Comparison of ENCODE assay signal across 3 cellular contexts in the genomic region with DNA sequence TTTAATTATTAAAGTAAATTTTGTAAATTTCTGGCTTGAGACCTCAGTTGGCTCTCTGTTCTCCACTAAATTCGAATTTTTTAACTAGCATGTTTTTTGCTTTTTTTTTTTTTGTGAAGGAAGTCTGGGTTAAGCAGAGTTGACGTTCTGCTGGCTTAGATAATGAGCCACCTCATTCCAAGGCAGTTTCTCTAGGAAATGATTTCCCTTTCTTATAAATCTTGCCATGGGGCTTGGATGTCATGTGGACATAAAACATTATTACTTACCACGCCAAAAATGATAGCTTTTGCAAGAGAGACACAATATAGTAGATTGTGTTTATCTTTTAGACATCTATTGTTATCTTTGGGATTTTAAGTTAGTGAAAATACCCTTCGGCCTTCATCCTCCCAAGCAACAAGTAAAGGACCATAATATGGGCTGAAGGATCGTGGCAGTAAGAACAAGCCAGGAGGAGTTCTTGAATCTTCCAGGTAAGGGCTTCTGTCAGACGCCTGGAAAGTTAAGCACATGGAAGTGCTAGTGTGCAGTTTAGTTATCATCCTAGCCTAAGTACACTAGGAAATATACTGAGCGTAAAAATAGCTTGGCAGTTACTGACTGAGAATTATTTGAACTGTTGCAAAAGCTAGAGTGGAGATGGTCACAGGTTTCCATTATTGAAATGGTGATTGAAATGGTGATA.
TF ChIP-seq lines count a peak whose summit lies in the region.

No MANE protein-coding gene starts in this region.

TF ChIP-seq in HCT116, 20 proteins besides CTCF, POLR2A, EP300 and RAD21:
- TF ChIP-seq CEBPB (IDR thresholded peaks at IDR 0.05; ENCODE audit: low read depth), result no peak
- TF ChIP-seq EGR1 (IDR thresholded peaks at IDR 0.05; ENCODE audit: low read depth), result no peak
- TF ChIP-seq, protein P1, sequence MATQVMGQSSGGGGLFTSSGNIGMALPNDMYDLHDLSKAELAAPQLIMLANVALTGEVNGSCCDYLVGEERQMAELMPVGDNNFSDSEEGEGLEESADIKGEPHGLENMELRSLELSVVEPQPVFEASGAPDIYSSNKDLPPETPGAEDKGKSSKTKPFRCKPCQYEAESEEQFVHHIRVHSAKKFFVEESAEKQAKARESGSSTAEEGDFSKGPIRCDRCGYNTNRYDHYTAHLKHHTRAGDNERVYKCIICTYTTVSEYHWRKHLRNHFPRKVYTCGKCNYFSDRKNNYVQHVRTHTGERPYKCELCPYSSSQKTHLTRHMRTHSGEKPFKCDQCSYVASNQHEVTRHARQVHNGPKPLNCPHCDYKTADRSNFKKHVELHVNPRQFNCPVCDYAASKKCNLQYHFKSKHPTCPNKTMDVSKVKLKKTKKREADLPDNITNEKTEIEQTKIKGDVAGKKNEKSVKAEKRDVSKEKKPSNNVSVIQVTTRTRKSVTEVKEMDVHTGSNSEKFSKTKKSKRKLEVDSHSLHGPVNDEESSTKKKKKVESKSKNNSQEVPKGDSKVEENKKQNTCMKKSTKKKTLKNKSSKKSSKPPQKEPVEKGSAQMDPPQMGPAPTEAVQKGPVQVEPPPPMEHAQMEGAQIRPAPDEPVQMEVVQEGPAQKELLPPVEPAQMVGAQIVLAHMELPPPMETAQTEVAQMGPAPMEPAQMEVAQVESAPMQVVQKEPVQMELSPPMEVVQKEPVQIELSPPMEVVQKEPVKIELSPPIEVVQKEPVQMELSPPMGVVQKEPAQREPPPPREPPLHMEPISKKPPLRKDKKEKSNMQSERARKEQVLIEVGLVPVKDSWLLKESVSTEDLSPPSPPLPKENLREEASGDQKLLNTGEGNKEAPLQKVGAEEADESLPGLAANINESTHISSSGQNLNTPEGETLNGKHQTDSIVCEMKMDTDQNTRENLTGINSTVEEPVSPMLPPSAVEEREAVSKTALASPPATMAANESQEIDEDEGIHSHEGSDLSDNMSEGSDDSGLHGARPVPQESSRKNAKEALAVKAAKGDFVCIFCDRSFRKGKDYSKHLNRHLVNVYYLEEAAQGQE (IDR thresholded peaks at IDR 0.05; ENCODE audit: low read depth), result no peak
- no peak for TF ChIP-seq EZH2phosphoT487 (IDR thresholded peaks at IDR 0.05; ENCODE audit: borderline replicate concordance)
- TF ChIP-seq, protein P2, sequence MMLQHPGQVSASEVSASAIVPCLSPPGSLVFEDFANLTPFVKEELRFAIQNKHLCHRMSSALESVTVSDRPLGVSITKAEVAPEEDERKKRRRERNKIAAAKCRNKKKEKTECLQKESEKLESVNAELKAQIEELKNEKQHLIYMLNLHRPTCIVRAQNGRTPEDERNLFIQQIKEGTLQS (IDR thresholded peaks at IDR 0.05), result no peak
- TF ChIP-seq, protein P3, sequence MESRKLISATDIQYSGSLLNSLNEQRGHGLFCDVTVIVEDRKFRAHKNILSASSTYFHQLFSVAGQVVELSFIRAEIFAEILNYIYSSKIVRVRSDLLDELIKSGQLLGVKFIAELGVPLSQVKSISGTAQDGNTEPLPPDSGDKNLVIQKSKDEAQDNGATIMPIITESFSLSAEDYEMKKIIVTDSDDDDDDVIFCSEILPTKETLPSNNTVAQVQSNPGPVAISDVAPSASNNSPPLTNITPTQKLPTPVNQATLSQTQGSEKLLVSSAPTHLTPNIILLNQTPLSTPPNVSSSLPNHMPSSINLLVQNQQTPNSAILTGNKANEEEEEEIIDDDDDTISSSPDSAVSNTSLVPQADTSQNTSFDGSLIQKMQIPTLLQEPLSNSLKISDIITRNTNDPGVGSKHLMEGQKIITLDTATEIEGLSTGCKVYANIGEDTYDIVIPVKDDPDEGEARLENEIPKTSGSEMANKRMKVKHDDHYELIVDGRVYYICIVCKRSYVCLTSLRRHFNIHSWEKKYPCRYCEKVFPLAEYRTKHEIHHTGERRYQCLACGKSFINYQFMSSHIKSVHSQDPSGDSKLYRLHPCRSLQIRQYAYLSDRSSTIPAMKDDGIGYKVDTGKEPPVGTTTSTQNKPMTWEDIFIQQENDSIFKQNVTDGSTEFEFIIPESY (IDR thresholded peaks at IDR 0.05; ENCODE audit: extremely low read depth, insufficient replicate concordance, low read length), result no peak
- TF ChIP-seq ELF1 (IDR thresholded peaks at IDR 0.05; ENCODE audit: borderline replicate concordance, low read depth), result no peak
- no peak for TF ChIP-seq ZNF274 (IDR thresholded peaks at IDR 0.05; ENCODE audit: low read depth, low read length)
- no peak for TF ChIP-seq SRF (IDR thresholded peaks at IDR 0.05; ENCODE audit: low read depth)
- no peak for TF ChIP-seq POLR2AphosphoS5 (IDR thresholded peaks at IDR 0.05; ENCODE audit: low read depth, low read length)
- TF ChIP-seq EZH2 (IDR thresholded peaks at IDR 0.05), result no peak
- no peak for TF ChIP-seq CBX3 (IDR thresholded peaks at IDR 0.05; ENCODE audit: low read depth)

TF ChIP-seq in SK-N-SH, 30 proteins besides CTCF, POLR2A, EP300 and RAD21 (continues in another document):
- TF ChIP-seq FOSL2 (IDR thresholded peaks at IDR 0.05; ENCODE audit: borderline replicate concordance, low read depth), result 0 out of 2 replicates have a peak, but pooled peaks have one; percentile 16
- TF ChIP-seq, protein P4, sequence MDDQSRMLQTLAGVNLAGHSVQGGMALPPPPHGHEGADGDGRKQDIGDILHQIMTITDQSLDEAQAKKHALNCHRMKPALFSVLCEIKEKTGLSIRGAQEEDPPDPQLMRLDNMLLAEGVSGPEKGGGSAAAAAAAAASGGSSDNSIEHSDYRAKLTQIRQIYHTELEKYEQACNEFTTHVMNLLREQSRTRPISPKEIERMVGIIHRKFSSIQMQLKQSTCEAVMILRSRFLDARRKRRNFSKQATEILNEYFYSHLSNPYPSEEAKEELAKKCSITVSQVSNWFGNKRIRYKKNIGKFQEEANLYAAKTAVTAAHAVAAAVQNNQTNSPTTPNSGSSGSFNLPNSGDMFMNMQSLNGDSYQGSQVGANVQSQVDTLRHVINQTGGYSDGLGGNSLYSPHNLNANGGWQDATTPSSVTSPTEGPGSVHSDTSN (IDR thresholded peaks at IDR 0.05), result peak; percentile 90
- TF ChIP-seq TCF12 (IDR thresholded peaks at IDR 0.05), result peak; percentile 62
- TF ChIP-seq, protein P5, sequence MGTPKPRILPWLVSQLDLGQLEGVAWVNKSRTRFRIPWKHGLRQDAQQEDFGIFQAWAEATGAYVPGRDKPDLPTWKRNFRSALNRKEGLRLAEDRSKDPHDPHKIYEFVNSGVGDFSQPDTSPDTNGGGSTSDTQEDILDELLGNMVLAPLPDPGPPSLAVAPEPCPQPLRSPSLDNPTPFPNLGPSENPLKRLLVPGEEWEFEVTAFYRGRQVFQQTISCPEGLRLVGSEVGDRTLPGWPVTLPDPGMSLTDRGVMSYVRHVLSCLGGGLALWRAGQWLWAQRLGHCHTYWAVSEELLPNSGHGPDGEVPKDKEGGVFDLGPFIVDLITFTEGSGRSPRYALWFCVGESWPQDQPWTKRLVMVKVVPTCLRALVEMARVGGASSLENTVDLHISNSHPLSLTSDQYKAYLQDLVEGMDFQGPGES (IDR thresholded peaks at IDR 0.05; ENCODE audit: low read depth, low read length), result no peak
- TF ChIP-seq, protein P3 (IDR thresholded peaks at IDR 0.05; ENCODE audit: borderline replicate concordance, low read depth), result no peak
- peak; percentile 24; the same call in 1 of the 2 replicates for TF ChIP-seq NFIC (IDR thresholded peaks at IDR 0.05; ENCODE audit: borderline replicate concordance)
- TF ChIP-seq TAF1 (IDR thresholded peaks at IDR 0.05; ENCODE audit: borderline replicate concordance, low read depth, low read length), result no peak
- TF ChIP-seq, protein P6, sequence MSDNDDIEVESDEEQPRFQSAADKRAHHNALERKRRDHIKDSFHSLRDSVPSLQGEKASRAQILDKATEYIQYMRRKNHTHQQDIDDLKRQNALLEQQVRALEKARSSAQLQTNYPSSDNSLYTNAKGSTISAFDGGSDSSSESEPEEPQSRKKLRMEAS (IDR thresholded peaks at IDR 0.05; ENCODE audit: low read depth), result no peak
- no peak for TF ChIP-seq FOXM1 (IDR thresholded peaks at IDR 0.05; ENCODE audit: low read depth)
- TF ChIP-seq SMC3 (IDR thresholded peaks at IDR 0.05; ENCODE audit: low read depth, low read length), result no peak
- TF ChIP-seq RFX5 (IDR thresholded peaks at IDR 0.05; ENCODE audit: low read length), result no peak
- TF ChIP-seq JUND (IDR thresholded peaks at IDR 0.05), result peak; percentile 38; the same call in 1 of the 2 replicates
- no peak for TF ChIP-seq RCOR1 (IDR thresholded peaks at IDR 0.05; ENCODE audit: low read length)
- TF ChIP-seq EZH2phosphoT487 (IDR thresholded peaks at IDR 0.05; ENCODE audit: borderline replicate concordance, low read depth), result no peak
- TF ChIP-seq TEAD4 (IDR thresholded peaks at IDR 0.05; ENCODE audit: borderline replicate concordance, insufficient read depth), result no peak
- 0 out of 2 replicates have a peak, but pooled peaks have one; percentile 36 for TF ChIP-seq POLR2AphosphoS5 (IDR thresholded peaks at IDR 0.05; ENCODE audit: low read depth, low read length)
- no peak for TF ChIP-seq ELF1 (IDR thresholded peaks at IDR 0.05)

TF ChIP-seq in endothelial cell of umbilical vein, 7 proteins besides CTCF, POLR2A, EP300 and RAD21:
- TF ChIP-seq FOS (IDR thresholded peaks at IDR 0.05; ENCODE audit: borderline replicate concordance, insufficient read depth, low read length) (no peak), POLR2AphosphoS5 (IDR thresholded peaks at IDR 0.05; ENCODE audit: insufficient read depth, low read depth, low read length) (peak; percentile 46), GATA2 (IDR thresholded peaks at IDR 0.05; ENCODE audit: insufficient read depth, insufficient read length, low read depth, low read length) (peak; percentile 48)
TF ChIP-seq in endothelial cell of umbilical vein: peak in this region for 2.
